ENCODE assay signal across 9 cellular contexts in genomic region chr2:37558622-37559021, GRCh38.
DNase-seq lines count a peak whose midpoint lies in the region; ATAC-seq, FAIRE-seq and TF ChIP-seq lines count a peak whose summit lies in the region.
"Had no signal": no experiment of that assay in that cellular context is flagged by ENCODE, and none has a peak within 500 bp of the region (broad histone marks: within the 10 kb centered on the region; RNA-seq: fewer than 3 reads in every experiment).

No MANE protein-coding gene starts in this region.

- DNase-seq in GM10248 (ENCODE audit: extremely low spot score): peak; percentile 42
- DNase-seq in esophagus muscularis mucosa (ENCODE audit: extremely low spot score): peak; percentile 72
- no peak for DNase-seq in HK-2 (ENCODE audit: unreplicated experiment)
- DNase-seq in urothelium cell line (ENCODE audit: low spot score): no peak
- no peak for DNase-seq in spleen
- DNase-seq: left colon had no signal

- H3K27ac ChIP-seq in esophagus muscularis mucosa (replicated peaks in 1 of 4) (no peak overlapping the region), spleen (peak overlapping the region in 1 of 8 donors; percentile 20)

- intact Hi-C loops in esophagus muscularis mucosa (cut with DNase I): no loop called here
- intact Hi-C loops in spleen (cut with DNase I; ENCODE audit: low total_unique reads): no loop called here

- no peak for TF ChIP-seq EP300 in esophagus muscularis mucosa (IDR thresholded peaks at IDR 0.05)

- ATAC-seq in GM21367 (IDR thresholded peaks at IDR 0.05; ENCODE audit: unreplicated experiment) (peak; percentile 61), HG03460 (IDR thresholded peaks at IDR 0.05; ENCODE audit: unreplicated experiment) (peak; percentile 82), HG02973 (IDR thresholded peaks at IDR 0.05; ENCODE audit: unreplicated experiment) (no peak)
- ATAC-seq: left colon had no signal

- no peaks in the 10 kb centered on the region for H3K27me3 ChIP-seq in esophagus muscularis mucosa
- H3K27me3 ChIP-seq in spleen (replicated peaks in 1 of 7): no peaks in the 10 kb centered on the region

- POLR2A ChIA-PET in GM10248 (lab: Yijun Ruan, JAX): interaction anchor here (1.2 kb wide), 1 partner anchor 64 kb away, joined by 3 read pairs; no protein-coding TSS in a partner anchor

- H3K9me3 ChIP-seq in esophagus muscularis mucosa: no peaks in the 10 kb centered on the region
- H3K9me3 ChIP-seq in spleen: no peaks in the 10 kb centered on the region

- H3K36me3 ChIP-seq in esophagus muscularis mucosa (no peaks in the 10 kb centered on the region), spleen (no peaks in the 10 kb centered on the region)

- H3K4me1 ChIP-seq in esophagus muscularis mucosa (peaks cover 11 to 37% (median 25%) of the 10 kb centered on the region in 4 donors), spleen (peaks cover 0 to 32% (median 20%) of the 10 kb centered on the region in 6 donors)

- CTCF ChIA-PET in GM10248 (lab: Yijun Ruan, JAX): interaction anchor here (0.7 to 6.9 kb wide), 9 partner anchors 10 to 319 kb away, joined by 3 to 56 read pairs (median 4); no protein-coding TSS in a partner anchor

- 92% methylated on average over 1 of the region's 1 CpG for WGBS in esophagus muscularis mucosa
- 78 to 100% (median 93%) methylated on average over 1 of the region's 1 CpG for WGBS in spleen, 5 donors

- no peak for FAIRE-seq in urothelium cell line (lab: Jason Lieb, UNC)

- H3K4me3 ChIP-seq in esophagus muscularis mucosa (no peak overlapping the region), spleen (no peak overlapping the region)

- no peak for TF ChIP-seq CTCF in GM10248 (IDR thresholded peaks at IDR 0.05; ENCODE audit: control extremely low read depth, extremely low read depth, low read depth, missing control alignments)
- TF ChIP-seq CTCF in esophagus muscularis mucosa (IDR thresholded peaks at IDR 0.05): no peak
- no peak for TF ChIP-seq CTCF in spleen (IDR thresholded peaks at IDR 0.05 in 8 of 11, conservative IDR thresholded peaks at IDR 0.05 in 3 of 11)

- TF ChIP-seq POLR2A in esophagus muscularis mucosa (IDR thresholded peaks at IDR 0.05; ENCODE audit: low read depth): no peak
- TF ChIP-seq POLR2A in spleen (IDR thresholded peaks at IDR 0.05): no peak

Comparison
In these comparisons a context has a peak if more than half of its experiments do, and no peak if none do; other contexts are left out.
1. DNase-seq: peak in GM10248 (single experiment) and esophagus muscularis mucosa (single experiment); none in HK-2 (single experiment), urothelium cell line (single experiment) and spleen (single experiment).